In the genomic region with DNA sequence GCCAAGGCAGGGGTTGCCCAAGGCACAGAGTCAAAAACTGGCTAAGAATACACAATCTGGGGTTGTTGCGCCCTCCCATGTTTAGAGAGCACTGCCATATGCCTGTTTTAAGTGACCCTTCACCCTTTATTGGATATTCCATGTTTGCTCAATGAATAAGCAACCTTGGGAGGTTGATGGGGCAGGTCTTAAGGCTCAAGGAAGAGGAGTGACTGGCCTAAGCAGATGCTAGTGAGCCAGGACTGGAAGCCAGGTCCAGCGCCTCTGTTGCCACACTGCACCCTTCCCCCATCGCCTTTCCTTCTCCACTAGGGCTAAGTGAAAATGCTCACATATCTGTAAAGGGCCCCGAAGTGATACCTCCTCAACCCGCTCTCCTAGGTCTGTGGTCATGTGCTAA, we compare ENCODE assay signal across 1 cellular context.
TF ChIP-seq lines count a peak whose summit lies in the region.

No MANE protein-coding gene starts in this region.

TF ChIP-seq in WTC11, 78 proteins besides CTCF, POLR2A, EP300 and RAD21 (continued from another document):
- TF ChIP-seq, protein P1, sequence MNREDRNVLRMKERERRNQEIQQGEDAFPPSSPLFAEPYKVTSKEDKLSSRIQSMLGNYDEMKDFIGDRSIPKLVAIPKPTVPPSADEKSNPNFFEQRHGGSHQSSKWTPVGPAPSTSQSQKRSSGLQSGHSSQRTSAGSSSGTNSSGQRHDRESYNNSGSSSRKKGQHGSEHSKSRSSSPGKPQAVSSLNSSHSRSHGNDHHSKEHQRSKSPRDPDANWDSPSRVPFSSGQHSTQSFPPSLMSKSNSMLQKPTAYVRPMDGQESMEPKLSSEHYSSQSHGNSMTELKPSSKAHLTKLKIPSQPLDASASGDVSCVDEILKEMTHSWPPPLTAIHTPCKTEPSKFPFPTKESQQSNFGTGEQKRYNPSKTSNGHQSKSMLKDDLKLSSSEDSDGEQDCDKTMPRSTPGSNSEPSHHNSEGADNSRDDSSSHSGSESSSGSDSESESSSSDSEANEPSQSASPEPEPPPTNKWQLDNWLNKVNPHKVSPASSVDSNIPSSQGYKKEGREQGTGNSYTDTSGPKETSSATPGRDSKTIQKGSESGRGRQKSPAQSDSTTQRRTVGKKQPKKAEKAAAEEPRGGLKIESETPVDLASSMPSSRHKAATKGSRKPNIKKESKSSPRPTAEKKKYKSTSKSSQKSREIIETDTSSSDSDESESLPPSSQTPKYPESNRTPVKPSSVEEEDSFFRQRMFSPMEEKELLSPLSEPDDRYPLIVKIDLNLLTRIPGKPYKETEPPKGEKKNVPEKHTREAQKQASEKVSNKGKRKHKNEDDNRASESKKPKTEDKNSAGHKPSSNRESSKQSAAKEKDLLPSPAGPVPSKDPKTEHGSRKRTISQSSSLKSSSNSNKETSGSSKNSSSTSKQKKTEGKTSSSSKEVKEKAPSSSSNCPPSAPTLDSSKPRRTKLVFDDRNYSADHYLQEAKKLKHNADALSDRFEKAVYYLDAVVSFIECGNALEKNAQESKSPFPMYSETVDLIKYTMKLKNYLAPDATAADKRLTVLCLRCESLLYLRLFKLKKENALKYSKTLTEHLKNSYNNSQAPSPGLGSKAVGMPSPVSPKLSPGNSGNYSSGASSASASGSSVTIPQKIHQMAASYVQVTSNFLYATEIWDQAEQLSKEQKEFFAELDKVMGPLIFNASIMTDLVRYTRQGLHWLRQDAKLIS (CRISPR knock-in tag; IDR thresholded peaks at IDR 0.05; ENCODE audit: borderline replicate concordance) = no peak
- TF ChIP-seq CREM (CRISPR knock-in tag; IDR thresholded peaks at IDR 0.05) (no peak), ETV6 (CRISPR knock-in tag; IDR thresholded peaks at IDR 0.05) (no peak), TCF7 (CRISPR knock-in tag; IDR thresholded peaks at IDR 0.05; ENCODE audit: low read depth) (no peak)
- TF ChIP-seq, protein P2, sequence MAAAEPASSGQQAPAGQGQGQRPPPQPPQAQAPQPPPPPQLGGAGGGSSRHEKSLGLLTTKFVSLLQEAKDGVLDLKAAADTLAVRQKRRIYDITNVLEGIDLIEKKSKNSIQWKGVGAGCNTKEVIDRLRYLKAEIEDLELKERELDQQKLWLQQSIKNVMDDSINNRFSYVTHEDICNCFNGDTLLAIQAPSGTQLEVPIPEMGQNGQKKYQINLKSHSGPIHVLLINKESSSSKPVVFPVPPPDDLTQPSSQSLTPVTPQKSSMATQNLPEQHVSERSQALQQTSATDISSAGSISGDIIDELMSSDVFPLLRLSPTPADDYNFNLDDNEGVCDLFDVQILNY (CRISPR knock-in tag; IDR thresholded peaks at IDR 0.05) = no peak
